ENCODE assay signal across 15 cellular contexts in genomic region chr20:49631856-49632418, GRCh38.
DNase-seq lines count a peak whose midpoint lies in the region; ATAC-seq and TF ChIP-seq lines count a peak whose summit lies in the region.
"Had no signal": no experiment of that assay in that cellular context is flagged by ENCODE, and none has a peak within 500 bp of the region (broad histone marks: within the 10 kb centered on the region; RNA-seq: fewer than 3 reads in every experiment).

No MANE protein-coding gene starts in this region.

- H3K27me3 Mint-ChIP-seq in GM23338 (ENCODE audit: insufficient read depth, low read depth, poor library complexity) (peaks cover 30% of the 10 kb centered on the region), endodermal cell (ENCODE audit: insufficient read depth) (no peaks in the 10 kb centered on the region), progenitor cell of endocrine pancreas (no peaks in the 10 kb centered on the region)

- no peaks in the 10 kb centered on the region for H3K27me3 ChIP-seq in GM23338 (ENCODE audit: insufficient read depth)
- H3K27me3 ChIP-seq in endodermal cell (ENCODE audit: control insufficient read depth, insufficient read depth, low read length, poor library complexity, severe bottlenecking): no peaks in the 10 kb centered on the region
- no peaks in the 10 kb centered on the region for H3K27me3 ChIP-seq in testis

- peaks cover 33% of the 10 kb centered on the region for H3K4me1 ChIP-seq in GM23338 (ENCODE audit: insufficient read depth)
- no peaks in the 10 kb centered on the region for H3K4me1 ChIP-seq in endodermal cell (ENCODE audit: control insufficient read depth, insufficient read depth, low read length)
- peaks cover 44% of the 10 kb centered on the region for H3K4me1 ChIP-seq in testis

- peak overlapping the region; percentile 90 for H3K27ac ChIP-seq in GM23338 (ENCODE audit: low read depth)
- peak overlapping the region; percentile 25 for H3K27ac ChIP-seq in RWPE1
- H3K27ac ChIP-seq in endodermal cell (ENCODE audit: low read depth, low read length): no peak overlapping the region
- peak overlapping the region in 1 of 2 donors; percentile 72 for H3K27ac ChIP-seq in testis

- H2AFZ ChIP-seq in GM23338: no peak overlapping the region

- H3K9ac ChIP-seq in endodermal cell (ENCODE audit: extremely low read depth, low read length, poor library complexity, severe bottlenecking): no peak overlapping the region

- H3K4me3 ChIP-seq in GM23338 (no peak overlapping the region), endodermal cell (ENCODE audit: low read length) (no peak overlapping the region), testis (no peak overlapping the region)

- peaks cover 43% of the 10 kb centered on the region for H3K36me3 Mint-ChIP-seq in GM23338 (ENCODE audit: low read depth)
- H3K36me3 Mint-ChIP-seq in endodermal cell (ENCODE audit: low read depth): peaks cover 42% of the 10 kb centered on the region
- H3K36me3 Mint-ChIP-seq in progenitor cell of endocrine pancreas (ENCODE audit: insufficient read depth): peaks cover 14% of the 10 kb centered on the region

- peaks cover 9% of the 10 kb centered on the region; the same call in 1 of the 2 replicates for H4K20me1 ChIP-seq in GM23338 (replicated peaks; ENCODE audit: insufficient read depth)

- DNase-seq in GM23338 (ENCODE audit: low spot score) (peak; percentile 52), RWPE1 (ENCODE audit: low spot score) (no peak), endodermal cell (no peak), progenitor cell of endocrine pancreas (ENCODE audit: low spot score, unreplicated experiment) (no peak), midbrain (lab: John Stamatoyannopoulos, UW) (no peak), testis (no peak)
- DNase-seq: activated CD4-positive, alpha-beta memory T cell treated with anti-CD3 and anti-CD28 coated beads, Interleukin-2, amount 10 ng/mL, durations not matched to agents 7 days and 5 days; activated T-cell treated with anti-CD3 and anti-CD28 coated beads, Interleukin-2, amount 50 U/mL, for 72 hours; GF-D8; GOT3; kidney glomerular epithelial cell; NCI-H2029 treated with DMSO at 0.1 percent for 48 hours had no signal

- CTCF ChIA-PET in RWPE1 (lab: Yijun Ruan, JAX): interaction anchor here (1.3 kb wide), 1 partner anchor 90 kb away, joined by 3 read pairs; no protein-coding TSS in a partner anchor

- POLR2A ChIA-PET in RWPE1 (lab: Yijun Ruan, JAX; ENCODE audit: low non-redundant PET): no interaction called here

- peaks cover 7% of the 10 kb centered on the region for H3K79me2 ChIP-seq in GM23338 (replicated peaks; ENCODE audit: insufficient read depth)

- H3K4me3 Mint-ChIP-seq in GM23338 (no peak overlapping the region; the same call in 2 of the 3 replicates), endodermal cell (no peak overlapping the region), progenitor cell of endocrine pancreas (ENCODE audit: low read depth) (no peak overlapping the region)
- H3K4me3 Mint-ChIP-seq: activated CD4-positive, alpha-beta memory T cell treated with anti-CD3 and anti-CD28 coated beads, Interleukin-2, amount 10 ng/mL, durations not matched to agents 7 days and 5 days; activated T-cell treated with anti-CD3 and anti-CD28 coated beads, Interleukin-2, amount 50 U/mL, for 72 hours; B cell; mesothelial cell of epicardium had no signal

- no peak for TF ChIP-seq POLR2A in testis (IDR thresholded peaks at IDR 0.05)

- H3K4me1 Mint-ChIP-seq in GM23338: peaks cover 51% of the 10 kb centered on the region
- peaks cover 15% of the 10 kb centered on the region for H3K4me1 Mint-ChIP-seq in endodermal cell
- peaks cover 3% of the 10 kb centered on the region for H3K4me1 Mint-ChIP-seq in progenitor cell of endocrine pancreas (ENCODE audit: low read depth)
- H3K4me1 Mint-ChIP-seq: mesothelial cell of epicardium had no signal

- ATAC-seq in GM23338 (peak; percentile 24), HG03520 (IDR thresholded peaks at IDR 0.05; ENCODE audit: unreplicated experiment) (no peak)
- ATAC-seq: activated T-cell treated with anti-CD3 and anti-CD28 coated beads, Interleukin-2, amount 50 U/mL, for 72 hours had no signal

- peak overlapping the region; percentile 53 for H3K27ac Mint-ChIP-seq in GM23338
- H3K27ac Mint-ChIP-seq in endodermal cell: peak overlapping the region; percentile 67
- H3K27ac Mint-ChIP-seq in progenitor cell of endocrine pancreas: peak overlapping the region; percentile 12
- H3K27ac Mint-ChIP-seq: activated CD4-positive, alpha-beta memory T cell treated with anti-CD3 and anti-CD28 coated beads, Interleukin-2, amount 10 ng/mL, durations not matched to agents 7 days and 5 days; activated T-cell treated with anti-CD3 and anti-CD28 coated beads, Interleukin-2, amount 50 U/mL, for 72 hours; B cell had no signal

- WGBS in endodermal cell (ENCODE audit: insufficient coverage in 1 of 2, insufficient read length in 1 of 2), 2 experiments: 91 to 96% methylated on average over 14 to 15 of the region's 15 CpGs
- 92% methylated on average over 15 of the region's 15 CpGs for WGBS in testis, 2 donors

- no peaks in the 10 kb centered on the region for H3K9me2 ChIP-seq in GM23338 (ENCODE audit: insufficient read depth)

- H3K9me3 ChIP-seq in endodermal cell (ENCODE audit: control insufficient read depth, low read length): no peaks in the 10 kb centered on the region
- H3K9me3 ChIP-seq in testis: no peaks in the 10 kb centered on the region

- peak overlapping the region; percentile 49; the same call in 1 of the 2 replicates for H3K4me2 ChIP-seq in GM23338

- H3F3A ChIP-seq in GM23338 (replicated peaks; ENCODE audit: low read depth): peaks cover 13% of the 10 kb centered on the region

- H3K9me3 Mint-ChIP-seq in GM23338 (peaks cover 2% of the 10 kb centered on the region; the same call in 2 of the 3 replicates), endodermal cell (no peaks in the 10 kb centered on the region), progenitor cell of endocrine pancreas (ENCODE audit: low read depth) (peaks cover 4% of the 10 kb centered on the region)
- H3K9me3 Mint-ChIP-seq: activated T-cell treated with anti-CD3 and anti-CD28 coated beads, Interleukin-2, amount 50 U/mL, for 72 hours had no signal

- peaks cover 19% of the 10 kb centered on the region for H3K36me3 ChIP-seq in GM23338 (ENCODE audit: insufficient read depth)
- peaks cover 41% of the 10 kb centered on the region for H3K36me3 ChIP-seq in endodermal cell (ENCODE audit: control insufficient read depth, insufficient read depth, low read length)
- no peaks in the 10 kb centered on the region for H3K36me3 ChIP-seq in testis (ENCODE audit: low read depth, missing control alignments)

- intact Hi-C loops in testis (cut with DNase I; ENCODE audit: low total_unique reads): no loop called here

- TF ChIP-seq CTCF in GM23338 (conservative IDR thresholded peaks at IDR 0.05; ENCODE audit: low read depth in 2 of 2) (peak in 1 of 2 experiments; percentile 18; a peak in 2 of 4 replicates), RWPE1 (conservative IDR thresholded peaks at IDR 0.05; ENCODE audit: low read depth) (no peak), endodermal cell (conservative IDR thresholded peaks at IDR 0.05) (no peak), progenitor cell of endocrine pancreas (IDR thresholded peaks at IDR 0.05; ENCODE audit: unreplicated experiment) (no peak), testis (IDR thresholded peaks at IDR 0.05) (no peak)

TF ChIP-seq in GM23338, 12 proteins besides CTCF, POLR2A, EP300 and RAD21:
- 0 out of 2 replicates have a peak, but pooled peaks have one; percentile 18 for TF ChIP-seq POLR2AphosphoS5 (IDR thresholded peaks at IDR 0.05; ENCODE audit: low read depth)
- no peak for TF ChIP-seq ETS1 (IDR thresholded peaks at IDR 0.05)
TF ChIP-seq in GM23338: peak in this region for 1.

Comparison
In these comparisons a context has a peak if more than half of its experiments do, and no peak if none do; other contexts are left out.
1. H3K27ac Mint-ChIP-seq: peak in every context shown above with its lines; median percentile 67 in endodermal cell; 53 in GM23338; 12 in progenitor cell of endocrine pancreas.